8 cellular contexts compared by ENCODE assay signal in genomic region chr5:139709587-139710369, GRCh38.
DNase-seq lines count a peak whose midpoint lies in the region; ATAC-seq and TF ChIP-seq lines count a peak whose summit lies in the region.

No MANE protein-coding gene starts in this region.

- H3K9me3 ChIP-seq in CD4-positive, CD25-positive, alpha-beta regulatory T cell (ENCODE audit: control insufficient read depth in 2 of 2, low read length in 2 of 2): no peaks in the 10 kb centered on the region
- no peaks in the 10 kb centered on the region for H3K9me3 ChIP-seq in lung (ENCODE audit: control insufficient read depth in 2 of 2, insufficient read depth in 1 of 2, low read length in 1 of 2)

- POLR2A ChIA-PET in HEK293T (lab: Yijun Ruan, JAX): interaction anchor here (1.1 to 2.5 kb wide), 4 partner anchors 9 to 149 kb away, joined by 3 to 9 read pairs (median 7); partner anchors contain the start of gene UBE2D2

- no peak overlapping the region for H3K4me3 ChIP-seq in CD4-positive, CD25-positive, alpha-beta regulatory T cell (ENCODE audit: low read depth, low read length)
- H3K4me3 ChIP-seq in NB4 (ENCODE audit: low read depth, low read length) (no peak overlapping the region), lung (peak overlapping the region; percentile 16)

- H3K27ac Mint-ChIP-seq in CD4-positive, CD25-positive, alpha-beta regulatory T cell: peak overlapping the region in 2 of 3 donors; percentile 42 to 80
- H3K27ac Mint-ChIP-seq in chondrocyte (ENCODE audit: unreplicated experiment) (peak overlapping the region; percentile 95), type B pancreatic cell (peak overlapping the region; percentile 67)

- no peak for ATAC-seq in CD4-positive, CD25-positive, alpha-beta regulatory T cell (ENCODE audit: low read depth in 2 of 2)
- ATAC-seq in lung (ENCODE audit: insufficient read depth, low FRiP score) (peak; percentile 7), HG02798 (IDR thresholded peaks at IDR 0.05; ENCODE audit: poor library complexity, unreplicated experiment) (no peak)

- H3K36me3 ChIP-seq in CD4-positive, CD25-positive, alpha-beta regulatory T cell (ENCODE audit: control insufficient read depth, insufficient read depth, low read length): no peaks in the 10 kb centered on the region
- no peaks in the 10 kb centered on the region for H3K36me3 ChIP-seq in lung (ENCODE audit: control insufficient read depth in 2 of 2, insufficient read depth in 2 of 2, low read length in 2 of 2)

- H3K4me3 Mint-ChIP-seq in CD4-positive, CD25-positive, alpha-beta regulatory T cell: peak overlapping the region; percentile 55 to 86 (median 68)
- H3K4me3 Mint-ChIP-seq in chondrocyte (ENCODE audit: unreplicated experiment) (no peak overlapping the region), type B pancreatic cell (peak overlapping the region; percentile 82)

- 6 to 14% methylated on average over 46 to 59 of the region's 59 CpGs for WGBS in lung, 2 donors

- H3K4me1 ChIP-seq in CD4-positive, CD25-positive, alpha-beta regulatory T cell (ENCODE audit: control insufficient read depth, insufficient read depth, low read length, poor library complexity, severe bottlenecking): peaks cover 26% of the 10 kb centered on the region
- peaks cover 0 to 15% of the 10 kb centered on the region in 2 donors for H3K4me1 ChIP-seq in lung (ENCODE audit: control insufficient read depth in 2 of 2, insufficient read depth in 2 of 2, low read length in 2 of 2)

- CTCF ChIA-PET in HEK293T (lab: Yijun Ruan, JAX): interaction anchor here (0.6 to 1.5 kb wide), 3 partner anchors 39 to 189 kb away, joined by 4 to 6 read pairs (median 6); no protein-coding TSS in a partner anchor

- no peak for DNase-seq in CD4-positive, CD25-positive, alpha-beta regulatory T cell
- DNase-seq in NB4 (ENCODE audit: low read depth) (peak; percentile 78), chondrocyte (ENCODE audit: low spot score) (no peak), lung (ENCODE audit: low spot score) (no peak), type B pancreatic cell (ENCODE audit: extremely low spot score, unreplicated experiment) (peak; percentile 80), HEK293T (ENCODE audit: extremely low spot score) (no peak), cerebellar nuclear complex (lab: John Stamatoyannopoulos, UW) (no peak)

- peaks cover 22% of the 10 kb centered on the region for H3K27me3 Mint-ChIP-seq in CD4-positive, CD25-positive, alpha-beta regulatory T cell
- H3K27me3 Mint-ChIP-seq in chondrocyte (ENCODE audit: low read depth): no peaks in the 10 kb centered on the region
- peaks cover 24% of the 10 kb centered on the region for H3K27me3 Mint-ChIP-seq in type B pancreatic cell

- TF ChIP-seq CTCF in NB4 (IDR thresholded peaks at IDR 0.05; ENCODE audit: low read depth, low read length) (no peak), chondrocyte (IDR thresholded peaks at IDR 0.05) (no peak), lung (IDR thresholded peaks at IDR 0.05; ENCODE audit: control extremely low read depth, extremely low read depth) (no peak), type B pancreatic cell (conservative IDR thresholded peaks at IDR 0.05) (no peak)

- no peaks in the 10 kb centered on the region for H3K36me3 Mint-ChIP-seq in CD4-positive, CD25-positive, alpha-beta regulatory T cell
- H3K36me3 Mint-ChIP-seq in chondrocyte (ENCODE audit: low read depth) (no peaks in the 10 kb centered on the region), type B pancreatic cell (no peaks in the 10 kb centered on the region)

- peak overlapping the region; percentile 47 for H3K27ac ChIP-seq in CD4-positive, CD25-positive, alpha-beta regulatory T cell (ENCODE audit: insufficient read depth, low read length, poor library complexity, severe bottlenecking)
- H3K27ac ChIP-seq in lung (ENCODE audit: low read depth in 1 of 2, low read length in 1 of 2): peak overlapping the region; percentile 50 to 68

- no peak for TF ChIP-seq POLR2A in NB4 (IDR thresholded peaks at IDR 0.05; ENCODE audit: extremely low read depth, insufficient read length)

- peaks cover 8% of the 10 kb centered on the region for H3K27me3 ChIP-seq in CD4-positive, CD25-positive, alpha-beta regulatory T cell (ENCODE audit: control insufficient read depth, insufficient read depth, low read length)
- no peaks in the 10 kb centered on the region for H3K27me3 ChIP-seq in lung (ENCODE audit: control insufficient read depth, insufficient read depth)

- H3K9me3 Mint-ChIP-seq in CD4-positive, CD25-positive, alpha-beta regulatory T cell: peaks cover 0 to 2% (median 0%) of the 10 kb centered on the region in 7 donors
- H3K9me3 Mint-ChIP-seq in chondrocyte (ENCODE audit: low read depth): no peaks in the 10 kb centered on the region
- no peaks in the 10 kb centered on the region for H3K9me3 Mint-ChIP-seq in type B pancreatic cell

- H3K4me1 Mint-ChIP-seq in CD4-positive, CD25-positive, alpha-beta regulatory T cell: peaks cover 0 to 46% (median 7%) of the 10 kb centered on the region in 4 donors
- H3K4me1 Mint-ChIP-seq in chondrocyte (ENCODE audit: low read depth) (peaks cover 48% of the 10 kb centered on the region), type B pancreatic cell (ENCODE audit: unreplicated experiment) (peaks cover 42% of the 10 kb centered on the region)

TF ChIP-seq in HEK293T, 16 proteins besides CTCF, POLR2A, EP300 and RAD21:
- no peak for TF ChIP-seq FOXK2 (IDR thresholded peaks at IDR 0.05)
- no peak for TF ChIP-seq L3MBTL2 (conservative IDR thresholded peaks at IDR 0.05)
- no peak for TF ChIP-seq ELF4 (IDR thresholded peaks at IDR 0.05)
- no peak for TF ChIP-seq SP1 (IDR thresholded peaks at IDR 0.05)
- no peak for TF ChIP-seq PKNOX1 (IDR thresholded peaks at IDR 0.05)
- no peak for TF ChIP-seq BHLHE40 (IDR thresholded peaks at IDR 0.05; ENCODE audit: borderline replicate concordance)
- no peak for TF ChIP-seq NFRKB (IDR thresholded peaks at IDR 0.05)
- TF ChIP-seq FOXM1 (IDR thresholded peaks at IDR 0.05; ENCODE audit: borderline replicate concordance): no peak
- TF ChIP-seq CTBP1 (IDR thresholded peaks at IDR 0.05; ENCODE audit: borderline replicate concordance): no peak

Comparison
In these comparisons a context has a peak if more than half of its experiments do, and no peak if none do; other contexts are left out.
1. DNase-seq: peak in NB4 (single experiment) and type B pancreatic cell (single experiment); none in CD4-positive, CD25-positive, alpha-beta regulatory T cell (0 of 3), chondrocyte (single experiment), lung (single experiment), HEK293T (single experiment) and cerebellar nuclear complex (0 of 2).
2. Peak in every context shown above with its lines, with median percentiles within 50 percentile points of each other: H3K27ac Mint-ChIP-seq.